ENCODE assay signal across 8 cellular contexts in the genomic region with DNA sequence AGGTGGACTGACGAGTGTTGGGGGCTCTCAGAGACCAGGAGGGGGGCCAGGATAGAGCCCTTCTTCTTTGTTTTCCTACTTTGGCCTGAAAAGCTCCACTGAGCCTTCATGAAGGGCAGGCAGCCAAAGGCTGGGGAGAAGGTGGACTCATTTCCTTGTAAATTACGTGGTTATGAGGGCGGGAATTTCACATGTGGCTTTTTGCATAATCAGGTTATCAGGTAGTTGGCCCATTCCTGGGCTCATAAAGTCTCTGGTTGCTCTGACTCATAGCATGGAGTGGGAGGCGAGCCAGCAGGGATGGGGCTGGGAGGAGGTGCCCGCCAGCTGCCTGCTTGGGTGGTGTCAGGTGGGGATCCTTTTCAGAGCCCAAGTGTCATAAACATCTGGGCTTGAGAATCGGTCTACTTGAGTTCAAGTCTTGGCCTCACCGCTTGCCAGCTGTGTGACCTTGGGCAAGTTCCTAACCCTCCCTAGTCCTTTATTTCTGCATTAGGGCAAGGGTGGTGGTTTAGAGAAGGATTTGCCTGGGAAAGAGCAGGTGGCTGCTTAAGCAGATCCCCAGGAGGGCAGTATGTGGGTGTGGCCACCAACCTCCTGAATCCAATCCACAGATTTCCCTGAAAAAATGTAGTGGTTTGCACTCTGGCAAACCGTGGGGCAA. TPM values are rescaled to one million over a fixed set of nuclear protein-coding genes. Genes with fewer than 3 reads are reported as not detected.
A peak's percentile ranks its signal among the peaks of the same experiment; 100 is the strongest.
DNase-seq lines count a peak whose midpoint lies in the region; ATAC-seq and TF ChIP-seq lines count a peak whose summit lies in the region.

No MANE protein-coding gene starts in this region.

- peak; percentile 79 to 90 for ATAC-seq in lower lobe of right lung

- peaks cover 28% of the 10 kb centered on the region for H3K4me1 ChIP-seq in lower lobe of right lung

- DNase-seq in COLO668 (lab: John Stamatoyannopoulos, UW; ENCODE audit: unreplicated experiment) (peak; percentile 68), M059J (ENCODE audit: low read depth) (peak; percentile 100), astrocyte of the spinal cord (ENCODE audit: low read depth, low spot score) (peak; percentile 95), lower lobe of right lung (peak; percentile 83), NCI-H345 treated with DMSO at 0.1 percent for 48 hours (lab: John Stamatoyannopoulos, UW; ENCODE audit: unreplicated experiment) (no peak), NCI-H510A (lab: John Stamatoyannopoulos, UW) (no peak)
- no peak for DNase-seq in activated T-cell treated with anti-CD3 and anti-CD28 coated beads, Interleukin-2, amount 50 U/mL, for 48 hours
- DNase-seq in NK-92 treated with Interleukin-12 subunit alpha and Interleukin-12 subunit beta, amount 100 ng/mL, for 24 hours (lab: John Stamatoyannopoulos, UW) = no peak

- no peaks in the 10 kb centered on the region for H3K9me3 ChIP-seq in lower lobe of right lung

- TF ChIP-seq CTCF in astrocyte of the spinal cord (IDR thresholded peaks at IDR 0.05; ENCODE audit: low read depth, low read length) (no peak), lower lobe of right lung (IDR thresholded peaks at IDR 0.05) (no peak)

- no peaks in the 10 kb centered on the region for H3K36me3 ChIP-seq in lower lobe of right lung

- no peaks in the 10 kb centered on the region for H3K27me3 ChIP-seq in lower lobe of right lung (ENCODE audit: low read depth)

- no peak overlapping the region for H3K4me3 ChIP-seq in astrocyte of the spinal cord (ENCODE audit: low read depth, low read length)
- H3K4me3 ChIP-seq in lower lobe of right lung = peak overlapping the region; percentile 8

- intact Hi-C loops in lower lobe of right lung (cut with DNase I) = no loop called here

- peak overlapping the region; percentile 76 for H3K27ac ChIP-seq in lower lobe of right lung

- in situ Hi-C loops in astrocyte of the spinal cord (cut with HindIII; ENCODE audit: low sequenced_read_pairs) = no loop called here

RNA-seq across cellular contexts. Expression of gene RNF24, which starts 26.5 kb away (rescaled TPM):
- 21.3 and 41.6 TPM in 2 replicates for total RNA-seq in M059J (2014; rRNA removed; shearing (Covaris generic))
- total RNA-seq in lower lobe of right lung = 25.1 TPM

Comparison
In these comparisons a context has a peak if more than half of its experiments do, and no peak if none do; other contexts are left out.
1. DNase-seq: peak in COLO668 (single experiment), M059J (single experiment), astrocyte of the spinal cord (single experiment) and lower lobe of right lung (single experiment); none in activated T-cell treated with anti-CD3 and anti-CD28 coated beads, Interleukin-2, amount 50 U/mL, for 48 hours (0 of 2), NCI-H345 treated with DMSO at 0.1 percent for 48 hours (single experiment), NCI-H510A (single experiment) and NK-92 treated with Interleukin-12 subunit alpha and Interleukin-12 subunit beta, amount 100 ng/mL, for 24 hours (single experiment).